ENCODE assay signal across 23 cellular contexts in the genomic region with DNA sequence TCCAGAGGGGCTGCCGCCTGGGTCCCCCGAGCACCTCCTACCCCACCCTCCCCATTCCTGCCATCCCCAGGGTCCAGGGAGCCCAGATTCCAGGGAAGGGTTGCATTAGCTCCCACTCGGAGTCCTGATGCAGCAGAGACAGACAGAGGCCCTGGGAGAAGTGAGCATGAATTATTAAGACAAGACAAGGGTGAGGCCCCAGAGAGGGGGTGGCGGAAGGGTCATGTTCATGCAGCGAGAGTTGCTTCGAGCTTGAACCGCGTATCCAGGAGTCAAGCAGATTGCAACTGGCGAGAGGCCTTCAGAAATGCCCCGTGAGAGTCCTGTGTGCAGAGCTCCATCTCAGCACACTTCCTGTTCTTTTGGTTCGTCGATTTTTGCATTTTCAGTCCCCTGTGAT. TPM values are rescaled to one million over a fixed set of nuclear protein-coding genes. Genes with fewer than 3 reads are reported as not detected.
DNase-seq lines count a peak whose midpoint lies in the region; ATAC-seq, FAIRE-seq and TF ChIP-seq lines count a peak whose summit lies in the region.
"Had no signal": no experiment of that assay in that cellular context is flagged by ENCODE, and none has a peak within 500 bp of the region (broad histone marks: within the 10 kb centered on the region; RNA-seq: fewer than 3 reads in every experiment).

No MANE protein-coding gene starts in this region.

- no peaks in the 10 kb centered on the region for H3K36me3 ChIP-seq in BLaER1 treated with 17β-estradiol and CSF1 and Interleukin-3, amounts not matched to agents 10 nM and 100 nM
- H3K36me3 ChIP-seq in muscle layer of colon (ENCODE audit: insufficient read depth, low read length) = peaks cover 12% of the 10 kb centered on the region

- H3K4me3 ChIP-seq in BLaER1 treated with 17β-estradiol and CSF1 and Interleukin-3, amounts not matched to agents 10 nM and 100 nM = peak overlapping the region in 6 of 10 experiments; percentile 18 to 45 (median 28); a peak in 5 of 20 replicates
- peak overlapping the region; percentile 3 to 15 for H3K4me3 ChIP-seq in muscle layer of colon (ENCODE audit: low read depth in 1 of 2, low read length in 2 of 2)

- H3K27me3 Mint-ChIP-seq in brain (no peaks in the 10 kb centered on the region), natural killer cell (ENCODE audit: low read depth in 2 of 2) (peaks cover 0 to 6% of the 10 kb centered on the region in 2 donors)
- H3K27me3 Mint-ChIP-seq in stimulated activated naive B cell treated with anti-CD40 and anti-IgM and Interleukin-4, amounts not matched to agents 10 μg/mL and 1 μg/mL and 100 μg/mL, for 72 hours = no peaks in the 10 kb centered on the region
- H3K27me3 Mint-ChIP-seq: activated CD4-positive, alpha-beta T cell treated with anti-CD3 and anti-CD28 coated beads, Interleukin-2, amount 10 ng/mL, durations not matched to agents 7 days and 5 days had no signal

- ATAC-seq in stimulated activated naive B cell treated with anti-CD40 and anti-IgM and Interleukin-4, amounts not matched to agents 10 μg/mL and 1 μg/mL and 100 μg/mL, for 72 hours (replicated peaks) = peak; percentile 27 to 47
- no peak for ATAC-seq in natural killer cell
- ATAC-seq in HG03520 (IDR thresholded peaks at IDR 0.05; ENCODE audit: unreplicated experiment) = no peak
- ATAC-seq: Panc1; stimulated activated effector memory CD8-positive, alpha-beta T cell treated with anti-CD3 and anti-CD28 coated beads, Interleukin-12 subunit alpha, Interleukin-12 subunit beta, amount 100 ng/mL, for 72 hours had no signal

- intact Hi-C loops in natural killer cell (cut with micrococcal nuclease) = no loop called here

- TF ChIP-seq CTCF in brain (conservative IDR thresholded peaks at IDR 0.05) (no peak), natural killer cell (IDR thresholded peaks at IDR 0.05) (no peak)

- peaks cover 0 to 13% (median 0%) of the 10 kb centered on the region in 11 experiments; a peak in 4 of 22 replicates for H3K9me3 ChIP-seq in BLaER1 treated with 17β-estradiol and CSF1 and Interleukin-3, amounts not matched to agents 10 nM and 100 nM (replicated peaks in 1 of 11)
- no peaks in the 10 kb centered on the region for H3K9me3 ChIP-seq in muscle layer of colon (ENCODE audit: low read length)

- H3K4me1 Mint-ChIP-seq in brain (peaks cover 48% of the 10 kb centered on the region), natural killer cell (no peaks in the 10 kb centered on the region)
- no peaks in the 10 kb centered on the region for H3K4me1 Mint-ChIP-seq in stimulated activated naive B cell treated with anti-CD40 and anti-IgM and Interleukin-4, amounts not matched to agents 10 μg/mL and 1 μg/mL and 100 μg/mL, for 72 hours
- H3K4me1 Mint-ChIP-seq: stimulated activated effector memory CD8-positive, alpha-beta T cell treated with anti-CD3 and anti-CD28 coated beads, Interleukin-12 subunit alpha, Interleukin-12 subunit beta, amount 100 ng/mL, for 72 hours had no signal

- H3K27ac ChIP-seq in BLaER1 treated with 17β-estradiol and CSF1 and Interleukin-3, amounts not matched to agents 10 nM and 100 nM = no peak overlapping the region
- peak overlapping the region; percentile 74 for H3K27ac ChIP-seq in muscle layer of colon (ENCODE audit: low read depth, low read length)

- H3K27ac Mint-ChIP-seq in brain = peak overlapping the region in 3 of 5 experiments; percentile 44 to 92 (median 82)
- no peak overlapping the region for H3K27ac Mint-ChIP-seq in stimulated activated naive B cell treated with anti-CD40 and anti-IgM and Interleukin-4, amounts not matched to agents 10 μg/mL and 1 μg/mL and 100 μg/mL, for 72 hours
- no peak overlapping the region for H3K27ac Mint-ChIP-seq in natural killer cell
- H3K27ac Mint-ChIP-seq: activated CD4-positive, alpha-beta T cell treated with anti-CD3 and anti-CD28 coated beads, Interleukin-2, amount 10 ng/mL, durations not matched to agents 7 days and 5 days; stimulated activated effector memory CD8-positive, alpha-beta T cell treated with anti-CD3 and anti-CD28 coated beads, Interleukin-12 subunit alpha, Interleukin-12 subunit beta, amount 100 ng/mL, for 72 hours had no signal

- peak overlapping the region in 1 of 5 experiments; percentile 50 for H3K4me3 Mint-ChIP-seq in brain
- H3K4me3 Mint-ChIP-seq in stimulated activated naive B cell treated with anti-CD40 and anti-IgM and Interleukin-4, amounts not matched to agents 10 μg/mL and 1 μg/mL and 100 μg/mL, for 72 hours = no peak overlapping the region
- no peak overlapping the region for H3K4me3 Mint-ChIP-seq in natural killer cell
- H3K4me3 Mint-ChIP-seq: activated CD4-positive, alpha-beta T cell treated with anti-CD3 and anti-CD28 coated beads, Interleukin-2, amount 10 ng/mL, durations not matched to agents 7 days and 5 days; stimulated activated effector memory CD8-positive, alpha-beta T cell treated with anti-CD3 and anti-CD28 coated beads, Interleukin-12 subunit alpha, Interleukin-12 subunit beta, amount 100 ng/mL, for 72 hours had no signal

- H4K20me1 ChIP-seq in BLaER1 treated with 17β-estradiol and CSF1 and Interleukin-3, amounts not matched to agents 10 nM and 100 nM = peaks cover 0 to 82% (median 55%) of the 10 kb centered on the region in 11 experiments; a peak in 17 of 22 replicates

- no peak for FAIRE-seq in urothelium cell line (lab: Jason Lieb, UNC)
- FAIRE-seq: GM19239, keratinocyte had no signal

- peaks cover 39 to 82% (median 78%) of the 10 kb centered on the region in 10 experiments for H3K4me1 ChIP-seq in BLaER1 treated with 17β-estradiol and CSF1 and Interleukin-3, amounts not matched to agents 10 nM and 100 nM
- peaks cover 91% of the 10 kb centered on the region for H3K4me1 ChIP-seq in muscle layer of colon (ENCODE audit: insufficient read depth, low read length)

- H3K36me3 Mint-ChIP-seq in brain (peaks cover 13% of the 10 kb centered on the region), natural killer cell (no peaks in the 10 kb centered on the region)
- no peaks in the 10 kb centered on the region for H3K36me3 Mint-ChIP-seq in stimulated activated naive B cell treated with anti-CD40 and anti-IgM and Interleukin-4, amounts not matched to agents 10 μg/mL and 1 μg/mL and 100 μg/mL, for 72 hours
- H3K36me3 Mint-ChIP-seq: stimulated activated effector memory CD8-positive, alpha-beta T cell treated with anti-CD3 and anti-CD28 coated beads, Interleukin-12 subunit alpha, Interleukin-12 subunit beta, amount 100 ng/mL, for 72 hours had no signal

- DNase-seq in stimulated activated naive B cell treated with anti-CD40 and anti-IgM and Interleukin-4, amounts not matched to agents 10 μg/mL and 1 μg/mL and 100 μg/mL, for 72 hours = no peak
- DNase-seq in natural killer cell (no peak), urothelium cell line (ENCODE audit: low spot score) (no peak)
- DNase-seq: activated CD4-positive, alpha-beta T cell treated with anti-CD3 and anti-CD28 coated beads, Interleukin-2, amount 10 ng/mL, durations not matched to agents 7 days and 5 days; activated T-cell treated with anti-CD3 and anti-CD28 coated beads, Interleukin-2, amount 50 U/mL, for 48 hours; C1 segment of cervical spinal cord; DMS79 treated with DMSO at 0.1 percent for 48 hours; HCEC 1CT; NCI-H1092; NCI-H1694 treated with DMSO at 0.1 percent for 48 hours; NCI-H526; SHP77 treated with DMSO at 0.1 percent for 48 hours; stimulated activated CD4-positive, alpha-beta T cell treated with anti-CD3 and anti-CD28 coated beads, Interleukin-2, amount 100 ng/mL, for 48 hours; SW 1271; T-helper 9 cell had no signal

- peak overlapping the region; percentile 45 to 87 (median 72) for H3K4me2 ChIP-seq in BLaER1 treated with 17β-estradiol and CSF1 and Interleukin-3, amounts not matched to agents 10 nM and 100 nM

- H3K27me3 ChIP-seq in BLaER1 treated with 17β-estradiol and CSF1 and Interleukin-3, amounts not matched to agents 10 nM and 100 nM = peaks cover 96 to 100% (median 100%) of the 10 kb centered on the region in 11 experiments
- no peaks in the 10 kb centered on the region for H3K27me3 ChIP-seq in muscle layer of colon (ENCODE audit: control insufficient read depth in 1 of 2, insufficient read depth in 2 of 2, low read length in 2 of 2)

- no peak overlapping the region for H3K9ac ChIP-seq in BLaER1 treated with 17β-estradiol and CSF1 and Interleukin-3, amounts not matched to agents 10 nM and 100 nM
- H3K9ac ChIP-seq in muscle layer of colon (ENCODE audit: low read length) = no peak overlapping the region

- peaks cover 0 to 2% (median 0%) of the 10 kb centered on the region in 5 experiments for H3K9me3 Mint-ChIP-seq in brain
- H3K9me3 Mint-ChIP-seq in stimulated activated naive B cell treated with anti-CD40 and anti-IgM and Interleukin-4, amounts not matched to agents 10 μg/mL and 1 μg/mL and 100 μg/mL, for 72 hours = no peaks in the 10 kb centered on the region
- no peaks in the 10 kb centered on the region for H3K9me3 Mint-ChIP-seq in natural killer cell
- H3K9me3 Mint-ChIP-seq: activated CD4-positive, alpha-beta T cell treated with anti-CD3 and anti-CD28 coated beads, Interleukin-2, amount 10 ng/mL, durations not matched to agents 7 days and 5 days; stimulated activated effector memory CD8-positive, alpha-beta T cell treated with anti-CD3 and anti-CD28 coated beads, Interleukin-12 subunit alpha, Interleukin-12 subunit beta, amount 100 ng/mL, for 72 hours had no signal

RNA-seq across cellular contexts. Expression of a gene that starts 14.8 kb away (rescaled TPM):
- polyA plus RNA-seq in brain (ENCODE audit: insufficient read depth, low read depth, low replicate concordance) = 19.1 TPM
- total RNA-seq in natural killer cell = 1 to 10 TPM; 1.0 to 4.1 (median 1.2) TPM

Comparison
In these comparisons a context has a peak if more than half of its experiments do, and no peak if none do; other contexts are left out.
1. H3K27ac Mint-ChIP-seq: peak in brain (3 of 5); none in stimulated activated naive B cell treated with anti-CD40 and anti-IgM and Interleukin-4, amounts not matched to agents 10 μg/mL and 1 μg/mL and 100 μg/mL, for 72 hours (single experiment) and natural killer cell (0 of 2).
2. ATAC-seq: peak in stimulated activated naive B cell treated with anti-CD40 and anti-IgM and Interleukin-4, amounts not matched to agents 10 μg/mL and 1 μg/mL and 100 μg/mL, for 72 hours (2 of 2); none in natural killer cell (0 of 3) and HG03520 (single experiment).